Comparison of ENCODE assay signal across 32 cellular contexts in the genomic region with DNA sequence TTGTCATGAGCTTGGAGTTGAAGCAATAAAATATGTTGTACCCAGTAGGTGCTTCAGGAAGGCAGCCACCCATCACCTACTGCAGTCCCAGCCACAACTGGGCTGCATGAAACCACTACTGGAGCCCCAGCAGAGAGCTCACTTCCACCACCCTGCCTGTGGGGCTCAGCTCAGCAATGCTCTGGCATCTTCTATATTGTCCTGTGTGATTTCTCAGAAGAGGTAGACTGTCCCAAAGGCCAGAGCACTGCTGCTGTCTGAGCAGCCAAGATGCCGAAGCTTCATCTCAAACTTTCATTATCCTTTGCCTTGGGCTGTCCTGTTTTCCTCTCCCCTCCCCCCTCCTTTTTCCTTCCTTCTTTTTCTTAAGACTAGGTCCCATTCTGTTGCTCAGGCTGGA.
A peak's percentile ranks its signal among the peaks of the same experiment; 100 is the strongest.
DNase-seq lines count a peak whose midpoint lies in the region; ATAC-seq, FAIRE-seq and TF ChIP-seq lines count a peak whose summit lies in the region.
"Had no signal": no experiment of that assay in that cellular context is flagged by ENCODE, and none has a peak within 500 bp of the region (broad histone marks: within the 10 kb centered on the region; RNA-seq: fewer than 3 reads in every experiment).

No MANE protein-coding gene starts in this region.

- no peaks in the 10 kb centered on the region for H3K27me3 ChIP-seq in left lung
- H3K27me3 ChIP-seq: adrenal gland, BE2C had no signal

- H3K36me3 Mint-ChIP-seq in stimulated activated naive CD8-positive, alpha-beta T cell treated with anti-CD3 and anti-CD28 coated beads, Interleukin-15, Interleukin-2, amounts not matched to agents 100 ng/mL and 50 ng/mL, for 24 hours (ENCODE audit: low read depth): no peaks in the 10 kb centered on the region
- peaks cover 4% of the 10 kb centered on the region for H3K36me3 Mint-ChIP-seq in effector memory CD8-positive, alpha-beta T cell (ENCODE audit: insufficient read depth)
- H3K36me3 Mint-ChIP-seq: CD8-positive, alpha-beta memory T cell; naive B cell had no signal

- ATAC-seq in stimulated activated naive CD8-positive, alpha-beta T cell treated with anti-CD3 and anti-CD28 coated beads, Interleukin-15, Interleukin-2, amounts not matched to agents 100 U/mL and 50 U/mL, for 24 hours: no peak
- no peak for ATAC-seq in effector memory CD8-positive, alpha-beta T cell (replicated peaks)
- no peak for ATAC-seq in left lung
- ATAC-seq: sciatic nerve, SK-N-SH treated with all-trans-retinoic acid at 6 μM for 48 hours had no signal

- H3K4me3 Mint-ChIP-seq in stimulated activated naive CD8-positive, alpha-beta T cell treated with anti-CD3 and anti-CD28 coated beads, Interleukin-15, Interleukin-2, amounts not matched to agents 100 ng/mL and 50 ng/mL, for 24 hours: no peak overlapping the region
- no peak overlapping the region for H3K4me3 Mint-ChIP-seq in effector memory CD8-positive, alpha-beta T cell
- H3K4me3 Mint-ChIP-seq: activated CD4-positive, alpha-beta memory T cell treated with anti-CD3 and anti-CD28 coated beads, Interleukin-2, amount 10 ng/mL, durations not matched to agents 7 days and 5 days; CD8-positive, alpha-beta memory T cell had no signal

- H3K4me1 Mint-ChIP-seq in stimulated activated naive CD8-positive, alpha-beta T cell treated with anti-CD3 and anti-CD28 coated beads, Interleukin-15, Interleukin-2, amounts not matched to agents 100 ng/mL and 50 ng/mL, for 24 hours (ENCODE audit: low read depth): no peaks in the 10 kb centered on the region
- H3K4me1 Mint-ChIP-seq in effector memory CD8-positive, alpha-beta T cell (ENCODE audit: low read depth in 2 of 2): peaks cover 3 to 8% of the 10 kb centered on the region in 2 donors
- H3K4me1 Mint-ChIP-seq: activated CD4-positive, alpha-beta memory T cell treated with anti-CD3 and anti-CD28 coated beads, Interleukin-2, amount 10 ng/mL, durations not matched to agents 7 days and 5 days had no signal

- FAIRE-seq in urothelium cell line (lab: Jason Lieb, UNC): no peak

- no peak for TF ChIP-seq CTCF in left lung (IDR thresholded peaks at IDR 0.05)

- intact Hi-C loops in left lung (cut with DNase I): no loop called here

- H3K4me1 ChIP-seq in left lung: no peaks in the 10 kb centered on the region
- H3K4me1 ChIP-seq: adrenal gland, BE2C, prostate gland had no signal

- no peaks in the 10 kb centered on the region for H3K9me3 ChIP-seq in left lung
- H3K9me3 ChIP-seq: adrenal gland, BE2C, prostate gland had no signal

- no peaks in the 10 kb centered on the region for H3K9me3 Mint-ChIP-seq in stimulated activated naive CD8-positive, alpha-beta T cell treated with anti-CD3 and anti-CD28 coated beads, Interleukin-15, Interleukin-2, amounts not matched to agents 100 ng/mL and 50 ng/mL, for 24 hours
- H3K9me3 Mint-ChIP-seq in effector memory CD8-positive, alpha-beta T cell: no peaks in the 10 kb centered on the region
- H3K9me3 Mint-ChIP-seq: CD8-positive, alpha-beta memory T cell had no signal

- H3K27ac ChIP-seq in left lung: no peak overlapping the region
- H3K27ac ChIP-seq: adrenal gland, prostate gland had no signal

- H3K4me3 ChIP-seq in left lung: no peak overlapping the region
- H3K4me3 ChIP-seq: adrenal gland, prostate gland had no signal

- DNase-seq in stimulated activated naive CD8-positive, alpha-beta T cell treated with anti-CD3 and anti-CD28 coated beads, Interleukin-15, Interleukin-2, amounts not matched to agents 100 U/mL and 50 U/mL, for 24 hours: no peak
- peak; percentile 32 for DNase-seq in SW480 (ENCODE audit: low spot score)
- no peak for DNase-seq in effector memory CD8-positive, alpha-beta T cell
- DNase-seq in urothelium cell line (ENCODE audit: low spot score): peak; percentile 57
- no peak for DNase-seq in left lung
- DNase-seq in superior temporal gyrus (ENCODE audit: extremely low spot score): no peak
- DNase-seq in NCI-H187 treated with DMSO at 0.1 percent for 48 hours (lab: John Stamatoyannopoulos, UW): no peak
- DNase-seq: ACHN; activated CD4-positive, alpha-beta memory T cell treated with anti-CD3 and anti-CD28 coated beads, Interleukin-2, amount 10 ng/mL, durations not matched to agents 7 days and 5 days; activated CD4-positive, CD25-positive, alpha-beta regulatory T cell treated with anti-CD3 and anti-CD28 coated beads, Interleukin-2, amount 50 U/mL, for 72 hours; activated gamma-delta T cell treated with Interleukin-2 at 50 U/mL for 16 hours; activated T-cell treated with anti-CD3 and anti-CD28 coated beads for 4 hours; adrenal gland; BE2C; CD8-positive, alpha-beta memory T cell; central memory CD4-positive, alpha-beta T cell; GDM1; HCEC 1CT; islet precursor cell; midbrain; naive B cell; NCI-H1105 treated with DMSO at 0.1 percent for 48 hours; NCI-H2029; NCI-H510A treated with DMSO at 0.1 percent for 48 hours; NK-92 treated with Interleukin-12 subunit alpha and Interleukin-12 subunit beta, amount 100 ng/mL, for 24 hours; nucleus accumbens; stimulated activated CD8-positive, alpha-beta memory T cell treated with anti-CD3 and anti-CD28 coated beads, Interleukin-4, amount 100 ng/mL, for 48 hours; trophoblast cell had no signal

- H3K36me3 ChIP-seq in left lung: no peaks in the 10 kb centered on the region
- H3K36me3 ChIP-seq: adrenal gland, BE2C, prostate gland had no signal

- H3K27ac Mint-ChIP-seq in stimulated activated naive CD8-positive, alpha-beta T cell treated with anti-CD3 and anti-CD28 coated beads, Interleukin-15, Interleukin-2, amounts not matched to agents 100 ng/mL and 50 ng/mL, for 24 hours: peak overlapping the region; percentile 59
- peak overlapping the region; percentile 52 to 71 for H3K27ac Mint-ChIP-seq in effector memory CD8-positive, alpha-beta T cell
- H3K27ac Mint-ChIP-seq: activated CD4-positive, alpha-beta memory T cell treated with anti-CD3 and anti-CD28 coated beads, Interleukin-2, amount 10 ng/mL, durations not matched to agents 7 days and 5 days had no signal

- H3K27me3 Mint-ChIP-seq in stimulated activated naive CD8-positive, alpha-beta T cell treated with anti-CD3 and anti-CD28 coated beads, Interleukin-15, Interleukin-2, amounts not matched to agents 100 ng/mL and 50 ng/mL, for 24 hours: peaks cover 6% of the 10 kb centered on the region
- H3K27me3 Mint-ChIP-seq in effector memory CD8-positive, alpha-beta T cell: peaks cover 15 to 24% of the 10 kb centered on the region in 2 donors

Comparison
In these comparisons a context has a peak if more than half of its experiments do, and no peak if none do; other contexts are left out.
1. DNase-seq: peak in SW480 (single experiment) and urothelium cell line (single experiment); none in stimulated activated naive CD8-positive, alpha-beta T cell treated with anti-CD3 and anti-CD28 coated beads, Interleukin-15, Interleukin-2, amounts not matched to agents 100 U/mL and 50 U/mL, for 24 hours (single experiment), effector memory CD8-positive, alpha-beta T cell (0 of 3), left lung (0 of 2), superior temporal gyrus (single experiment) and NCI-H187 treated with DMSO at 0.1 percent for 48 hours (single experiment).